ENCODE assay signal across 8 cellular contexts in genomic region chr22:31055322-31056159, GRCh38. TPM values are rescaled to one million over a fixed set of nuclear protein-coding genes. Genes with fewer than 3 reads are reported as not detected.
A peak's percentile ranks its signal among the peaks of the same experiment; 100 is the strongest.
DNase-seq lines count a peak whose midpoint lies in the region; ATAC-seq and TF ChIP-seq lines count a peak whose summit lies in the region.

No MANE protein-coding gene starts in this region.

- H3K4me1 ChIP-seq in HCT116 (ENCODE audit: control insufficient read depth in 1 of 2, insufficient read depth in 2 of 2, low read length in 2 of 2) (peaks cover 0 to 10% of the 10 kb centered on the region in 2 experiments; a peak in 2 of 4 replicates), ovary (ENCODE audit: insufficient read depth) (peaks cover 6% of the 10 kb centered on the region)

- POLR2A ChIA-PET in HCT116 (lab: Charles Lee): interaction anchor here (0.9 to 1.5 kb wide), 3 partner anchors 8 to 25 kb away, joined by 3 to 6 read pairs (median 3); partner anchors contain the start of gene SMTN

- RAD21 ChIA-PET in HCT116 (lab: Charles Lee; ENCODE audit: low non-redundant PET in 1 of 2, low total read pairs in 2 of 2, uncharacterized antibody in 2 of 2, unreplicated experiment in 2 of 2): no interaction called here

- no peak overlapping the region for H3K4me3 ChIP-seq in HCT116 (replicated peaks in 1 of 2; ENCODE audit: low read depth in 1 of 2, low read length in 2 of 2)
- peak overlapping the region; percentile 37 for H3K4me3 ChIP-seq in SK-N-MC
- H3K4me3 ChIP-seq in ovary: no peak overlapping the region

- TF ChIP-seq EP300 in ovary (IDR thresholded peaks at IDR 0.05): peak; percentile 79

- WGBS in ovary, 3 donors: 21 to 36% (median 28%) methylated on average over 15 to 16 of the region's 16 CpGs

- H3K27ac ChIP-seq in HCT116 (ENCODE audit: low read depth, low read length) (no peak overlapping the region), SK-N-MC (peak overlapping the region; percentile 58; the same call in 1 of the 2 replicates), ovary (peak overlapping the region; percentile 57 to 59)

- CTCF ChIA-PET in HCT116 (lab: Charles Lee): interaction anchor here (1.1 kb wide), 1 partner anchor 28 kb away, joined by 3 read pairs; no protein-coding TSS in a partner anchor

- BruUV-seq in HCT116 (replicated peaks; lab: Mats Ljungman, UMichigan): no TSS peak

- H3K4me2 ChIP-seq in HCT116 (ENCODE audit: low read length): peak overlapping the region; percentile 30; the same call in 1 of the 2 replicates

- no peaks in the 10 kb centered on the region for H3K36me3 ChIP-seq in HCT116 (ENCODE audit: control insufficient read depth in 1 of 2, insufficient read depth in 2 of 2, low read length in 2 of 2)
- H3K36me3 ChIP-seq in SK-N-MC (ENCODE audit: insufficient read depth, low read length): no peaks in the 10 kb centered on the region
- no peaks in the 10 kb centered on the region for H3K36me3 ChIP-seq in ovary

- TF ChIP-seq CTCF in HCT116 (IDR thresholded peaks at IDR 0.05 in 2 of 3, conservative IDR thresholded peaks at IDR 0.05 in 1 of 3; ENCODE audit: borderline replicate concordance in 1 of 3, insufficient read depth in 1 of 3, low read depth in 2 of 3, low read length in 2 of 3) (no peak), ovary (IDR thresholded peaks at IDR 0.05) (no peak), GM20000 (IDR thresholded peaks at IDR 0.05; ENCODE audit: extremely low read depth, missing control alignments) (no peak)

- peak; percentile 72 for ATAC-seq in HCT116
- no peak for ATAC-seq in HG03442 (IDR thresholded peaks at IDR 0.05; ENCODE audit: unreplicated experiment)
- ATAC-seq in GM18517 (IDR thresholded peaks at IDR 0.05; ENCODE audit: unreplicated experiment): no peak

- intact Hi-C loops in HCT116 (cut with micrococcal nuclease): no loop called here
- intact Hi-C loops in ovary (cut with DNase I): no loop called here

- no peak overlapping the region for H3K9ac ChIP-seq in HCT116 (ENCODE audit: low read length)
- H3K9ac ChIP-seq in SK-N-MC (ENCODE audit: insufficient read length): peak overlapping the region; percentile 42

- H3K79me2 ChIP-seq in HCT116 (ENCODE audit: insufficient read depth, low read length): no peaks in the 10 kb centered on the region

- H3K9me3 ChIP-seq in HCT116 (ENCODE audit: control insufficient read depth in 1 of 2, insufficient read depth in 1 of 2, low read depth in 1 of 2, low read length in 2 of 2): no peaks in the 10 kb centered on the region
- no peaks in the 10 kb centered on the region for H3K9me3 ChIP-seq in SK-N-MC (ENCODE audit: low read depth, low read length)
- H3K9me3 ChIP-seq in ovary: no peaks in the 10 kb centered on the region

- TF ChIP-seq RAD21 in HCT116 (IDR thresholded peaks at IDR 0.05; ENCODE audit: low read depth): no peak

- TF ChIP-seq POLR2A in HCT116 (IDR thresholded peaks at IDR 0.05; ENCODE audit: borderline replicate concordance, extremely low read depth, insufficient read depth, insufficient read length) (no peak), ovary (IDR thresholded peaks at IDR 0.05) (peak; percentile 31)

- no peak for DNase-seq in HCT116 (ENCODE audit: low read depth, low spot score)
- DNase-seq in SK-N-MC (ENCODE audit: low read depth, low spot score): peak; percentile 18
- peak; percentile 35 for DNase-seq in globus pallidus (ENCODE audit: low spot score)
- DNase-seq in ovary: peak; percentile 88 to 94 (median 90)
- no peak for DNase-seq in NCI-H1105 (lab: John Stamatoyannopoulos, UW)
- DNase-seq in GM20000 (ENCODE audit: low spot score): no peak

- H3K27me3 ChIP-seq in HCT116 (ENCODE audit: insufficient read depth, low read length) (no peaks in the 10 kb centered on the region), ovary (no peaks in the 10 kb centered on the region)

- H3K9me2 ChIP-seq in HCT116 (ENCODE audit: insufficient read depth): no peaks in the 10 kb centered on the region

- no peaks in the 10 kb centered on the region for H4K20me1 ChIP-seq in HCT116 (ENCODE audit: insufficient read depth)

- H2AFZ ChIP-seq in HCT116 (ENCODE audit: low read depth, low read length, poor library complexity, severe bottlenecking): peak overlapping the region; percentile 25

TF ChIP-seq in HCT116, 20 proteins besides CTCF, POLR2A, EP300 and RAD21:
- TF ChIP-seq, protein P1, sequence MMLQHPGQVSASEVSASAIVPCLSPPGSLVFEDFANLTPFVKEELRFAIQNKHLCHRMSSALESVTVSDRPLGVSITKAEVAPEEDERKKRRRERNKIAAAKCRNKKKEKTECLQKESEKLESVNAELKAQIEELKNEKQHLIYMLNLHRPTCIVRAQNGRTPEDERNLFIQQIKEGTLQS (IDR thresholded peaks at IDR 0.05): peak; percentile 73
- TF ChIP-seq ZNF274 (IDR thresholded peaks at IDR 0.05; ENCODE audit: low read depth, low read length) (no peak), CBX3 (IDR thresholded peaks at IDR 0.05; ENCODE audit: low read depth) (peak; percentile 52; the same call in 1 of the 2 replicates), FOSL1 (IDR thresholded peaks at IDR 0.05; ENCODE audit: low read depth) (no peak), JUND (IDR thresholded peaks at IDR 0.05) (no peak), YY1 (IDR thresholded peaks at IDR 0.05; ENCODE audit: extremely low read depth, insufficient replicate concordance, low read depth, low read length) (no peak), ELF1 (IDR thresholded peaks at IDR 0.05; ENCODE audit: borderline replicate concordance, low read depth) (no peak), ZFX (IDR thresholded peaks at IDR 0.05) (0 out of 2 replicates have a peak, but pooled peaks have one; percentile 8), POLR2AphosphoS5 (IDR thresholded peaks at IDR 0.05; ENCODE audit: low read depth, low read length) (no peak), SP1 (IDR thresholded peaks at IDR 0.05; ENCODE audit: low read depth) (0 out of 2 replicates have a peak, but pooled peaks have one; percentile 8), TCF7L2 (IDR thresholded peaks at IDR 0.05; ENCODE audit: borderline replicate concordance, extremely low read depth, insufficient read depth, insufficient read length) (no peak), REST (IDR thresholded peaks at IDR 0.05; ENCODE audit: low read depth) (no peak), EZH2phosphoT487 (IDR thresholded peaks at IDR 0.05; ENCODE audit: borderline replicate concordance) (no peak), CEBPB (IDR thresholded peaks at IDR 0.05; ENCODE audit: low read depth) (peak; percentile 66), ZBTB33 (IDR thresholded peaks at IDR 0.05; ENCODE audit: extremely low read depth, insufficient replicate concordance, low read length) (no peak), MAX (IDR thresholded peaks at IDR 0.05) (peak; percentile 67; the same call in 1 of the 2 replicates), EGR1 (IDR thresholded peaks at IDR 0.05; ENCODE audit: low read depth) (no peak)

RNA-seq across cellular contexts. Expression of gene SMTN, which starts 25.6 kb away (rescaled TPM):
- total RNA-seq in HCT116 (2021; ENCODE audit: unreplicated experiment): 148 TPM
- 134 TPM in 2 replicates for polyA plus RNA-seq in HCT116 (2012)
- 100 to 1,000 TPM in 3 of 7 donors, 10 to 100 TPM in 4; 39.9 to 238 (median 87.6) TPM for total RNA-seq in ovary
- polyA plus RNA-seq in ovary: 10 to 100 TPM; 23.1 to 61.2 TPM

RNA-seq across cellular contexts. Expression of gene SELENOM, which starts 51.8 kb away (rescaled TPM):
- 65.6 TPM for total RNA-seq in HCT116 (2021; ENCODE audit: unreplicated experiment)
- polyA plus RNA-seq in HCT116 (2012): 53.2 and 56.6 TPM in 2 replicates
- total RNA-seq in ovary: 100 to 1,000 TPM; 229 to 678 (median 306) TPM
- 100 to 1,000 TPM in 1 of 2 donors, 10 to 100 TPM in 1; 25.7 to 433 TPM for polyA plus RNA-seq in ovary

Comparison
In these comparisons a context has a peak if more than half of its experiments do, and no peak if none do; other contexts are left out.
1. DNase-seq: peak in SK-N-MC (single experiment), globus pallidus (single experiment) and ovary (5 of 5); none in HCT116 (single experiment), NCI-H1105 (single experiment) and GM20000 (single experiment).